ENCODE assay signal across 8 cellular contexts in the genomic region with DNA sequence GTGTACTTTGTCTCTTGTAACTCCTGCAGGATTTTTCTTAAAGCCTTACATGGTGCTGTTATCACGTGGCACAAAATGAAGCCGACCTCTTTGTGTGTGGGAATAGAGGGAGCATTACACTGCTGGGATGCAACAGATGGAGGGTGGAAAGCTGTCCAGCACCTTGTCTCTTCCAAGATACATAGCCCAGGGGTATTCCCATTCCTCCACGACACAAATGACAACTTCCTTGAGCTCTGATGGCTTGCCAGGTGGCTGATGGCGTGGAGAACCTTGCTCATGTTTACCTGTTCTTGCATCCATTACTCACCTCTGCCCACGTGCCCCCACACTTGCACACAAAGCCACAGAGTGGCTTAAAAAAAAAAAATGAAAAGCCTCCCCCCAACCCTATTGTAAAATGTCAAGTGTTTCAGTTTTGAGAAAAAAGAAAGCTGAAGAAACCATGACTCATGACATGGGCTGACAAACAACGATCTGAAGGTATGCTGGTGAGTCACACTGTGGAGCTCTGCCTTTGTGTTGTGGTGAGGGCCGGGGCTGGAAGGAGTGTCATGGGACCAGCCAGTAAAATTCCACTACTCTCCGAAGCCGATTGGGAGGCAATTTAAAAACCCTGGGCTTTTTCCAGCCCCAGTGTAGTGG.
DNase-seq lines count a peak whose midpoint lies in the region; ATAC-seq and TF ChIP-seq lines count a peak whose summit lies in the region.

No MANE protein-coding gene starts in this region.

- no peaks in the 10 kb centered on the region for H3K36me3 ChIP-seq in muscle layer of colon (ENCODE audit: insufficient read depth, low read length)

- H3K4me3 ChIP-seq in muscle layer of colon (ENCODE audit: low read depth in 1 of 2, low read length in 2 of 2): peak overlapping the region in 1 of 2 donors; percentile 30

- peaks cover 29% of the 10 kb centered on the region for H3K4me1 ChIP-seq in muscle layer of colon (ENCODE audit: insufficient read depth, low read length)

- TF ChIP-seq CTCF in AG09319 (IDR thresholded peaks at IDR 0.05; ENCODE audit: low read depth, low read length): no peak

- H3K9ac ChIP-seq in muscle layer of colon (ENCODE audit: low read length): no peak overlapping the region

- peak overlapping the region; percentile 73 for H3K27ac ChIP-seq in muscle layer of colon (ENCODE audit: low read depth, low read length)

- DNase-seq in AG09319 (ENCODE audit: extremely low read depth, low read depth) (peak; percentile 71), NOMO-1 treated with dmso at 0.1 percent for 144 hours (lab: John Stamatoyannopoulos, UW; ENCODE audit: unreplicated experiment) (peak; percentile 96), epidermal melanocyte (ENCODE audit: insufficient read length, low spot score) (peak; percentile 86)
- DNase-seq in activated CD8-positive, alpha-beta memory T cell treated with anti-CD3 and anti-CD28 coated beads, Interleukin-2, amount 50 U/mL, for 48 hours: peak; percentile 87
- DNase-seq in stimulated activated CD8-positive, alpha-beta memory T cell treated with anti-CD3 and anti-CD28 coated beads, Interleukin-7, amount 100 ng/mL, for 4 hours (ENCODE audit: low read depth in 2 of 2): peak; percentile 80 to 81

- ATAC-seq in GM19043 (IDR thresholded peaks at IDR 0.05; ENCODE audit: low read depth, unreplicated experiment) (peak; percentile 47), HG03432 (IDR thresholded peaks at IDR 0.05; ENCODE audit: unreplicated experiment) (peak; percentile 71)

- H3K27me3 ChIP-seq in muscle layer of colon (ENCODE audit: control insufficient read depth in 1 of 2, insufficient read depth in 2 of 2, low read length in 2 of 2): no peaks in the 10 kb centered on the region

- H3K9me3 ChIP-seq in muscle layer of colon (ENCODE audit: low read length): no peaks in the 10 kb centered on the region
